Comparison of ENCODE assay signal across 13 cellular contexts in genomic region chr5:15694694-15695093, GRCh38.
A peak's percentile ranks its signal among the peaks of the same experiment; 100 is the strongest.
DNase-seq lines count a peak whose midpoint lies in the region; ATAC-seq and TF ChIP-seq lines count a peak whose summit lies in the region.
"Had no signal": no experiment of that assay in that cellular context is flagged by ENCODE, and none has a peak within 500 bp of the region (broad histone marks: within the 10 kb centered on the region; RNA-seq: fewer than 3 reads in every experiment).

No MANE protein-coding gene starts in this region.

- in situ Hi-C loops in brain microvascular endothelial cell (cut with HindIII; ENCODE audit: low pct_ligation_motif_present, low sequenced_read_pairs) = no loop called here

- ATAC-seq in sciatic nerve (peak; percentile 71), GM21528 (IDR thresholded peaks at IDR 0.05; ENCODE audit: low FRiP score, unreplicated experiment) (no peak)
- ATAC-seq: PC-3 had no signal

- peak; percentile 81 for DNase-seq in EH (ENCODE audit: low read depth)
- DNase-seq in brain microvascular endothelial cell = no peak
- peak; percentile 27 for DNase-seq in iris pigment epithelial cell (ENCODE audit: low read depth)
- DNase-seq in sciatic nerve (ENCODE audit: low spot score) = no peak
- no peak for DNase-seq in head of caudate nucleus
- no peak for DNase-seq in GM10248 (ENCODE audit: extremely low spot score)
- DNase-seq in Ammon's horn (ENCODE audit: low spot score) = no peak
- DNase-seq: activated CD4-positive, alpha-beta T cell treated with anti-CD3 and anti-CD28 coated beads, Interleukin-2, amount 10 ng/mL, durations not matched to agents 24 days and 14 days; DMS 273 treated with DMSO at 0.1 percent for 48 hours; NCI-H446 treated with DMSO at 0.1 percent for 48 hours; PC-3 had no signal

- peak overlapping the region; percentile 39 for H3K27ac ChIP-seq in brain microvascular endothelial cell

- intact Hi-C loops in sciatic nerve (cut with DNase I) = no loop called here
- intact Hi-C loops in head of caudate nucleus (cut with DNase I) = no loop called here

- H3K27me3 ChIP-seq in brain microvascular endothelial cell (replicated peaks) = no peaks in the 10 kb centered on the region
- H3K27me3 ChIP-seq: breast epithelium had no signal

- H3K36me3 ChIP-seq in brain microvascular endothelial cell (replicated peaks) = no peaks in the 10 kb centered on the region
- H3K36me3 ChIP-seq: breast epithelium had no signal

- TF ChIP-seq CTCF in brain microvascular endothelial cell (IDR thresholded peaks at IDR 0.05; ENCODE audit: low read depth, low read length, missing control alignments) = no peak
- no peak for TF ChIP-seq CTCF in GM10248 (IDR thresholded peaks at IDR 0.05; ENCODE audit: control extremely low read depth, extremely low read depth, low read depth, missing control alignments)

- POLR2A ChIA-PET in GM10248 (lab: Yijun Ruan, JAX) = no interaction called here

- H3K4me3 ChIP-seq in brain microvascular endothelial cell (ENCODE audit: low read depth, low read length) = no peak overlapping the region
- H3K4me3 ChIP-seq: breast epithelium had no signal

- CTCF ChIA-PET in GM10248 (lab: Yijun Ruan, JAX) = interaction anchor here (1.2 kb wide), 1 partner anchor 13 kb away, joined by 3 read pairs; no protein-coding TSS in a partner anchor

Comparison
In these comparisons a context has a peak if more than half of its experiments do, and no peak if none do; other contexts are left out.
1. DNase-seq: peak in EH (single experiment) and iris pigment epithelial cell (single experiment); none in brain microvascular endothelial cell (single experiment), sciatic nerve (single experiment), head of caudate nucleus (0 of 42), GM10248 (single experiment) and Ammon's horn (single experiment).